In the genomic region with DNA sequence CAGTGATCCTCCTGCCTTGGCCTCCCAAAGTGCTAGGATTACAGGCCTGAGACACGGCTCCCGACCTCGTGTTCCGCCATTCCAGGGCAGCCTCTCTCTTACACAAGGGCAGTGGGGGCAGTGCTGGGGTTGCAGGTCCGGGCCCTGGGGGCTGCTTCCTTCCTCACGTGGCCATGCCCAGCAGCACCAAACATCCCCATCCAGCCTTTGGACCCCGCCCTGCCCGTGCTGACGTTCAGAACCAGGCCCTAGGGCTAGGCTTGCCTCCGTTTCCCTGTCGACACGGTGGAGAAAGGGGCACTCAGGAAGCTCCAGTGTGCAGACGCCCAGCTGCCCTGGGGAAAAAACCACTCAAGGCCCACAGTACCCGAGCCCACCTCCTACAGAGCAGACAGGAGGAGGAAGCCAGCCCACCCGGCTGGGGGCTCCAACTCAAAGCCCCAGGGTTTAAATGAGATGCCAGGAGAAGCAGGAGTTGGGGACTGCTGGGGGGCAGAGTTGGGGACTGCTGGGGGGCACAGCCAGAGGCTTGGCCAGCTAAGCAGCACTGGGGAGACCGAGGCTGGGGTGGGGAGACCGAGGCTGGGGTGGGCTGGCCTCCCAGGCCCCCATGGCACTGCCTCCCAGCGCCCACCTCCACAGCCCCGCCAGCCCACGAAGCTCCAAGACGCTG, we compare ENCODE assay signal across 21 cellular contexts. TPM values are rescaled to one million over a fixed set of nuclear protein-coding genes. Genes with fewer than 3 reads are reported as not detected.
DNase-seq lines count a peak whose midpoint lies in the region; ATAC-seq, FAIRE-seq and TF ChIP-seq lines count a peak whose summit lies in the region.
"Had no signal": no experiment of that assay in that cellular context is flagged by ENCODE, and none has a peak within 500 bp of the region (broad histone marks: within the 10 kb centered on the region; RNA-seq: fewer than 3 reads in every experiment).

No MANE protein-coding gene starts in this region.

- DNase-seq in activated CD4-positive, CD25-positive, alpha-beta regulatory T cell treated with anti-CD3 and anti-CD28 coated beads, Interleukin-2, amount 50 U/mL, for 72 hours: peak; percentile 22
- no peak for DNase-seq in activated CD4-positive, CD25-positive, alpha-beta regulatory T cell (lab: John Stamatoyannopoulos, UW)
- DNase-seq in T-helper 17 cell (peak in 2 of 3 donors; percentile 6 to 8), kidney (peak; percentile 75), sciatic nerve (ENCODE audit: low spot score) (peak; percentile 53), RCC 7860 (ENCODE audit: low spot score) (no peak), NCI-H2081 (lab: John Stamatoyannopoulos, UW) (no peak), kidney tubule cell (ENCODE audit: low spot score) (no peak)
- DNase-seq: amygdala; BE2C; DMS 273 treated with DMSO at 0.1 percent for 48 hours; GOT3; Kasumi-1; NCI-H1694 treated with DMSO at 0.1 percent for 48 hours; NK-92 treated with Interleukin-12 subunit alpha and Interleukin-12 subunit beta, amount 100 ng/mL, for 24 hours; SHP77 had no signal

- ATAC-seq in T-helper 17 cell: no peak
- ATAC-seq in sciatic nerve: no peak
- ATAC-seq: activated CD4-positive, CD25-positive, alpha-beta regulatory T cell treated with anti-CD3 and anti-CD28 coated beads, Interleukin-2, amount 50 U/mL, for 24 hours; activated T-cell treated with anti-CD3 and anti-CD28 coated beads, Interleukin-2, amount 50 U/mL, for 72 hours; naive thymus-derived CD8-positive, alpha-beta T cell had no signal

- TF ChIP-seq CTCF in kidney (IDR thresholded peaks at IDR 0.05; ENCODE audit: borderline replicate concordance, extremely low read depth, insufficient read depth): no peak

- H3K4me3 ChIP-seq in kidney (ENCODE audit: low read length in 2 of 2): no peak overlapping the region
- H3K4me3 ChIP-seq: lung had no signal

- peaks cover 5 to 13% of the 10 kb centered on the region in 2 donors for H3K4me1 ChIP-seq in kidney (ENCODE audit: control insufficient read depth in 1 of 2, insufficient read depth in 1 of 2, low read depth in 1 of 2, low read length in 2 of 2)

- H3K4me3 Mint-ChIP-seq in T-helper 17 cell: no peak overlapping the region

- H3K36me3 Mint-ChIP-seq in T-helper 17 cell (ENCODE audit: low read depth): peaks cover 2% of the 10 kb centered on the region
- H3K36me3 Mint-ChIP-seq: naive thymus-derived CD8-positive, alpha-beta T cell had no signal

- no peak overlapping the region for H3K9ac ChIP-seq in kidney (ENCODE audit: low read length in 2 of 2)

- H3K9me3 ChIP-seq in T-helper 17 cell (ENCODE audit: control insufficient read depth, low read length, poor library complexity, severe bottlenecking) (no peaks in the 10 kb centered on the region), kidney (ENCODE audit: control insufficient read depth in 1 of 2, low read length in 2 of 2) (no peaks in the 10 kb centered on the region)
- H3K9me3 ChIP-seq: BE2C had no signal

- H3K27me3 Mint-ChIP-seq in T-helper 17 cell: no peaks in the 10 kb centered on the region
- H3K27me3 Mint-ChIP-seq: naive thymus-derived CD8-positive, alpha-beta T cell had no signal

- H3K27ac ChIP-seq in kidney (ENCODE audit: low read depth in 2 of 2, low read length in 2 of 2): no peak overlapping the region
- H3K27ac ChIP-seq: 22Rv1 had no signal

- no peak overlapping the region for H3K27ac Mint-ChIP-seq in T-helper 17 cell
- H3K27ac Mint-ChIP-seq: activated T-cell treated with anti-CD3 and anti-CD28 coated beads, Interleukin-2, amount 50 U/mL, for 72 hours had no signal

- FAIRE-seq in kidney (lab: Jason Lieb, UNC) (no peak), RCC 7860 (lab: Jason Lieb, UNC) (no peak)

- H3K36me3 ChIP-seq in kidney (ENCODE audit: control insufficient read depth in 1 of 2, insufficient read depth in 2 of 2, low read length in 2 of 2): no peaks in the 10 kb centered on the region
- H3K36me3 ChIP-seq: BE2C had no signal

- intact Hi-C loops in kidney (cut with DNase I) (no loop called here), sciatic nerve (cut with DNase I) (no loop called here)

- H3K4me1 Mint-ChIP-seq in T-helper 17 cell: peaks cover 23% of the 10 kb centered on the region

RNA-seq across cellular contexts. Expression of gene ADAP1, which starts 35.9 kb away (rescaled TPM):
- total RNA-seq in T-helper 17 cell (10 to 100 TPM in 1 of 2 donors, 1 to 10 TPM in 1; 6.7 to 15.4 TPM), kidney (48.2 TPM), sciatic nerve (42.8 TPM)
- polyA plus RNA-seq in kidney (ENCODE audit: insufficient read depth, low read depth, low replicate concordance): 36.4 TPM

RNA-seq across cellular contexts. Expression of gene GET4, which starts 42.2 kb away (rescaled TPM):
- 10 to 100 TPM; 58.5 to 81.0 TPM for total RNA-seq in T-helper 17 cell
- total RNA-seq in kidney: 44.8 TPM
- polyA plus RNA-seq in kidney (ENCODE audit: insufficient read depth, low read depth, low replicate concordance): 80.8 TPM
- total RNA-seq in sciatic nerve: 25.4 TPM

RNA-seq across cellular contexts. Expression of gene COX19, which starts 56.8 kb away (rescaled TPM):
- total RNA-seq in T-helper 17 cell (10 to 100 TPM; 40.1 to 43.2 TPM), kidney (14.7 TPM), sciatic nerve (18.3 TPM)
- 4.8 TPM for polyA plus RNA-seq in kidney (ENCODE audit: insufficient read depth, low read depth, low replicate concordance)

Comparison
In these comparisons a context has a peak if more than half of its experiments do, and no peak if none do; other contexts are left out.
1. DNase-seq: peak in activated CD4-positive, CD25-positive, alpha-beta regulatory T cell treated with anti-CD3 and anti-CD28 coated beads, Interleukin-2, amount 50 U/mL, for 72 hours (single experiment), T-helper 17 cell (2 of 3), kidney (single experiment) and sciatic nerve (single experiment); none in activated CD4-positive, CD25-positive, alpha-beta regulatory T cell (0 of 4), RCC 7860 (single experiment), NCI-H2081 (0 of 2) and kidney tubule cell (single experiment).